Comparison of ENCODE assay signal across 1 cellular context in genomic region chr2:30217644-30218361, GRCh38.
TF ChIP-seq lines count a peak whose summit lies in the region.

No MANE protein-coding gene starts in this region.

TF ChIP-seq in GM12878, 131 proteins besides CTCF, POLR2A, EP300 and RAD21 (continued from another document):
- TF ChIP-seq BHLHE40 (IDR thresholded peaks at IDR 0.05; ENCODE audit: borderline replicate concordance in 1 of 2, low read depth in 2 of 2, low read length in 1 of 2) (peak in 1 of 2 experiments; percentile 15; a peak in 1 of 4 replicates), GABPA (IDR thresholded peaks at IDR 0.05; ENCODE audit: low read depth) (no peak), HDGF (IDR thresholded peaks at IDR 0.05) (peak; percentile 22; the same call in 1 of the 2 replicates), USF1 (IDR thresholded peaks at IDR 0.05; ENCODE audit: borderline replicate concordance, extremely low read length, insufficient read depth, low read depth, low read length) (no peak), POLR2AphosphoS2 (IDR thresholded peaks at IDR 0.05; ENCODE audit: low read depth, low read length) (no peak), ATF2 (IDR thresholded peaks at IDR 0.05; ENCODE audit: low read length) (no peak; the same call in 1 of the 2 replicates), IKZF2 (IDR thresholded peaks at IDR 0.05) (peak; percentile 67 to 73; a peak in 2 of 4 replicates), MEF2B (IDR thresholded peaks at IDR 0.05; ENCODE audit: partially characterized antibody, poor library complexity, severe bottlenecking) (peak; percentile 100), YBX1 (IDR thresholded peaks at IDR 0.05) (peak; percentile 98), NBN (IDR thresholded peaks at IDR 0.05) (peak; percentile 47; the same call in 1 of the 2 replicates), SRF (IDR thresholded peaks at IDR 0.05; ENCODE audit: low read depth in 2 of 2, low read length in 2 of 2) (no peak), IKZF1 (conservative IDR thresholded peaks at IDR 0.05) (peak; percentile 75), TCF12 (IDR thresholded peaks at IDR 0.05; ENCODE audit: low read depth, low read length) (peak; percentile 71; the same call in 1 of the 2 replicates), SPI1 (IDR thresholded peaks at IDR 0.05; ENCODE audit: borderline replicate concordance, insufficient read depth, low read depth, low read length) (peak; percentile 56; the same call in 1 of the 2 replicates), RB1 (IDR thresholded peaks at IDR 0.05; ENCODE audit: borderline replicate concordance) (peak; percentile 89; the same call in 1 of the 2 replicates), HCFC1 (IDR thresholded peaks at IDR 0.05; ENCODE audit: low read length) (no peak), RELB (IDR thresholded peaks at IDR 0.05; ENCODE audit: low read depth) (peak; percentile 64; the same call in 1 of the 2 replicates), CUX1 (IDR thresholded peaks at IDR 0.05; ENCODE audit: insufficient replicate concordance, low read depth, low read length) (peak; percentile 95), RFX5 (IDR thresholded peaks at IDR 0.05; ENCODE audit: low read depth, low read length) (no peak), NFXL1 (IDR thresholded peaks at IDR 0.05; ENCODE audit: borderline replicate concordance) (no peak), DPF2 (IDR thresholded peaks at IDR 0.05) (peak; percentile 24; the same call in 1 of the 2 replicates), IRF3 (IDR thresholded peaks at IDR 0.05) (no peak), ASH2L (IDR thresholded peaks at IDR 0.05; ENCODE audit: borderline replicate concordance, low read depth) (no peak), ATF7 (IDR thresholded peaks at IDR 0.05; ENCODE audit: low read depth) (peak; percentile 89), SP1 (IDR thresholded peaks at IDR 0.05; ENCODE audit: low read depth, low read length) (no peak), EZH2 (IDR thresholded peaks at IDR 0.05; ENCODE audit: borderline replicate concordance, control insufficient read depth, low read depth, low read length) (no peak)
